1 cellular context compared by ENCODE assay signal in the genomic region with DNA sequence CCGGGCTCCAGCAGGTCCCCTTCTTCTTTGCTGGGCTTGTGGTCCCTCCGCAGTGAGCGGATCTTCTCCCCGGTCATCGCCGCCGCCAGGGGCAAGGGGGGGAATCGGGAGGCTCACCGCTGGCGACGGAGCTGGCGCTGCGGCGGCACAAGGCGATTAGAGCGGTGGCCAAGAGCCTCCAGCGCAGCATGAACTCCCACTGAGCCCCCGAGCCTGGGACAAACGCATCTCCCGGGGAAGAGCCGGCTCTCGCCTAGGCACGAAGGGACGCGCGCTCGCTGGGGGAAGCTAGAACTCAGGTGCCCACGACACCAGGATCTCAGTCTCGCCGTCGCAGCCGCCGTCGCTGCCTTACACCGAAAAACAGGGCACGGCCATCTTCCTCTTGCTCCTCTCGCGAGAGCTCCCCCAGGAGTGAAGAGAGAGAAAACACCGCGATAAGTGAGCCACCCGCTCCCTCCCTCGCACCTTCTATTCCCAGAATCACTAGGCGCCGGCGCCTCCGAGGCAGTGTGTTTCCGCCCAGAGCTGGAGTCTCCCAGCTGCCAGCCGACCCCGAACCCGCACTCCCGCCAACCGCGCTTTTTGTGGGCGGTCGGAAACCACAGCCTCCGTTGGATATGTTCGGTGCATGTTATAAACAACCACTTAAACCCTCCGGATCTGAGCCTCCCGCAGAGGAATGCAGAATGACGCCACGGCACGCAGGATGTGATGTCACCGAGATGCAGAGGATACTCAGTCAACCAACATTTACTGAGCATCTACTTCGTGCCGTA.
TF ChIP-seq lines count a peak whose summit lies in the region.

A gene with protein sequence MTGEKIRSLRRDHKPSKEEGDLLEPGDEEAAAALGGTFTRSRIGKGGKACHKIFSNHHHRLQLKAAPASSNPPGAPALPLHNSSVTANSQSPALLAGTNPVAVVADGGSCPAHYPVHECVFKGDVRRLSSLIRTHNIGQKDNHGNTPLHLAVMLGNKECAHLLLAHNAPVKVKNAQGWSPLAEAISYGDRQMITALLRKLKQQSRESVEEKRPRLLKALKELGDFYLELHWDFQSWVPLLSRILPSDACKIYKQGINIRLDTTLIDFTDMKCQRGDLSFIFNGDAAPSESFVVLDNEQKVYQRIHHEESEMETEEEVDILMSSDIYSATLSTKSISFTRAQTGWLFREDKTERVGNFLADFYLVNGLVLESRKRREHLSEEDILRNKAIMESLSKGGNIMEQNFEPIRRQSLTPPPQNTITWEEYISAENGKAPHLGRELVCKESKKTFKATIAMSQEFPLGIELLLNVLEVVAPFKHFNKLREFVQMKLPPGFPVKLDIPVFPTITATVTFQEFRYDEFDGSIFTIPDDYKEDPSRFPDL (minus strand): TSS at position 391 of the 779 bp plus-strand sequence. CDS start 314 bp downstream, at position 77.

TF ChIP-seq in SK-N-SH, 30 proteins besides CTCF, POLR2A, EP300 and RAD21 (continued from another document):
- TF ChIP-seq, protein P1, sequence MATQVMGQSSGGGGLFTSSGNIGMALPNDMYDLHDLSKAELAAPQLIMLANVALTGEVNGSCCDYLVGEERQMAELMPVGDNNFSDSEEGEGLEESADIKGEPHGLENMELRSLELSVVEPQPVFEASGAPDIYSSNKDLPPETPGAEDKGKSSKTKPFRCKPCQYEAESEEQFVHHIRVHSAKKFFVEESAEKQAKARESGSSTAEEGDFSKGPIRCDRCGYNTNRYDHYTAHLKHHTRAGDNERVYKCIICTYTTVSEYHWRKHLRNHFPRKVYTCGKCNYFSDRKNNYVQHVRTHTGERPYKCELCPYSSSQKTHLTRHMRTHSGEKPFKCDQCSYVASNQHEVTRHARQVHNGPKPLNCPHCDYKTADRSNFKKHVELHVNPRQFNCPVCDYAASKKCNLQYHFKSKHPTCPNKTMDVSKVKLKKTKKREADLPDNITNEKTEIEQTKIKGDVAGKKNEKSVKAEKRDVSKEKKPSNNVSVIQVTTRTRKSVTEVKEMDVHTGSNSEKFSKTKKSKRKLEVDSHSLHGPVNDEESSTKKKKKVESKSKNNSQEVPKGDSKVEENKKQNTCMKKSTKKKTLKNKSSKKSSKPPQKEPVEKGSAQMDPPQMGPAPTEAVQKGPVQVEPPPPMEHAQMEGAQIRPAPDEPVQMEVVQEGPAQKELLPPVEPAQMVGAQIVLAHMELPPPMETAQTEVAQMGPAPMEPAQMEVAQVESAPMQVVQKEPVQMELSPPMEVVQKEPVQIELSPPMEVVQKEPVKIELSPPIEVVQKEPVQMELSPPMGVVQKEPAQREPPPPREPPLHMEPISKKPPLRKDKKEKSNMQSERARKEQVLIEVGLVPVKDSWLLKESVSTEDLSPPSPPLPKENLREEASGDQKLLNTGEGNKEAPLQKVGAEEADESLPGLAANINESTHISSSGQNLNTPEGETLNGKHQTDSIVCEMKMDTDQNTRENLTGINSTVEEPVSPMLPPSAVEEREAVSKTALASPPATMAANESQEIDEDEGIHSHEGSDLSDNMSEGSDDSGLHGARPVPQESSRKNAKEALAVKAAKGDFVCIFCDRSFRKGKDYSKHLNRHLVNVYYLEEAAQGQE (IDR thresholded peaks at IDR 0.05; ENCODE audit: low read depth, low read length) = peak; percentile 34; the same call in 1 of the 2 replicates
- peak; percentile 86; the same call in 1 of the 2 replicates for TF ChIP-seq SIN3A (IDR thresholded peaks at IDR 0.05; ENCODE audit: borderline replicate concordance, low read depth, low read length)
